Comparison of ENCODE assay signal across 13 cellular contexts in the genomic region with DNA sequence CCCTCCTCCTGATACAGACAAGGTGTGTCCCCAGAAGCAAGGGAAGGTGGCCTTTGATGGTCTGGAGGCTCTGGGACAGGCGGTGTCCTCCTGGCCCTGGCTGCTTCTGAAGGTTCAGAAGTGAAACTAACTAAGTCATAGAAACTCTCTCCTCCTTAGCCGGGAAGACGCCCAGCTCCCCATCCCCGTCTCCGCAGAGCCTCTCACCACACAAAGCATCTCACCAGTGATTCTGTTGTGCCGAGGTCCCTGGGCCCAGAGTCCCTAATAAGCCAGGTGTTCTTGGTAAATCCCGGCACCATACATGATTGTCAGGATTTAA. TPM values are rescaled to one million over a fixed set of nuclear protein-coding genes. Genes with fewer than 3 reads are reported as not detected.
DNase-seq lines count a peak whose midpoint lies in the region; ATAC-seq and TF ChIP-seq lines count a peak whose summit lies in the region.
"Had no signal": no experiment of that assay in that cellular context is flagged by ENCODE, and none has a peak within 500 bp of the region (broad histone marks: within the 10 kb centered on the region; RNA-seq: fewer than 3 reads in every experiment).

No MANE protein-coding gene starts in this region.

- H2AFZ ChIP-seq in GM23338, result 0 out of 2 replicates have a peak overlapping the region, but pooled peaks have one; percentile 47

- H3K9ac ChIP-seq in BLaER1 treated with 17β-estradiol and CSF1 and Interleukin-3, amounts not matched to agents 10 nM and 100 nM, result peak overlapping the region; percentile 33 to 72 (median 66); a peak in 18 of 22 replicates
- H3K9ac ChIP-seq in mucosa of rectum (ENCODE audit: low read depth in 1 of 2, low read length in 2 of 2), result peak overlapping the region in 1 of 2 donors; percentile 25

- H3K36me3 Mint-ChIP-seq in GM23338 (ENCODE audit: low read depth), result no peaks in the 10 kb centered on the region
- no peaks in the 10 kb centered on the region for H3K36me3 Mint-ChIP-seq in activated CD8-positive, alpha-beta T cell treated with anti-CD3 and anti-CD28 coated beads, Interleukin-2, amount 10 ng/mL, durations not matched to agents 7 days and 5 days (ENCODE audit: low read depth)

- DNase-seq in GM23338 (ENCODE audit: low spot score) (no peak), AG20443 (ENCODE audit: low spot score) (no peak), NCI-H146 treated with DMSO at 0.1 percent for 48 hours (lab: John Stamatoyannopoulos, UW; ENCODE audit: unreplicated experiment) (no peak)
- no peak for DNase-seq in activated CD8-positive, alpha-beta T cell treated with anti-CD3 and anti-CD28 coated beads, Interleukin-2, amount 10 ng/mL, durations not matched to agents 7 days and 5 days
- no peak for DNase-seq in stimulated activated CD4-positive, alpha-beta T cell treated with anti-CD3 and anti-CD28 coated beads, Interleukin-12 subunit alpha, Interleukin-12 subunit beta, amount 100 ng/mL, for 4 hours
- DNase-seq: H9, NCI-H2029 treated with DMSO at 0.1 percent for 48 hours had no signal

- no peaks in the 10 kb centered on the region for H3K27me3 ChIP-seq in BLaER1 treated with 17β-estradiol and CSF1 and Interleukin-3, amounts not matched to agents 10 nM and 100 nM
- H3K27me3 ChIP-seq in GM23338 (ENCODE audit: insufficient read depth), result no peaks in the 10 kb centered on the region
- no peaks in the 10 kb centered on the region for H3K27me3 ChIP-seq in mucosa of rectum (ENCODE audit: control insufficient read depth in 2 of 2, insufficient read depth in 2 of 2, low read length in 2 of 2)
- H3K27me3 ChIP-seq: cardiac muscle cell had no signal

- H3K4me3 ChIP-seq in BLaER1 treated with 17β-estradiol and CSF1 and Interleukin-3, amounts not matched to agents 10 nM and 100 nM, result peak overlapping the region in 8 of 10 experiments; percentile 15 to 55 (median 42); a peak in 14 of 20 replicates
- H3K4me3 ChIP-seq in GM23338 (no peak overlapping the region), mucosa of rectum (ENCODE audit: low read length in 2 of 2) (peak overlapping the region; percentile 42 to 50)
- H3K4me3 ChIP-seq: cardiac muscle cell, smooth muscle cell had no signal

- H3K27ac ChIP-seq in BLaER1 treated with 17β-estradiol and CSF1 and Interleukin-3, amounts not matched to agents 10 nM and 100 nM, result peak overlapping the region in 10 of 11 experiments; percentile 58 to 83 (median 78); a peak in 21 of 22 replicates
- H3K27ac ChIP-seq in GM23338 (ENCODE audit: low read depth), result no peak overlapping the region
- peak overlapping the region; percentile 76 to 88 for H3K27ac ChIP-seq in mucosa of rectum (ENCODE audit: low read depth in 2 of 2, low read length in 2 of 2)
- H3K27ac ChIP-seq: cardiac muscle cell had no signal

- H3K4me1 ChIP-seq in BLaER1 treated with 17β-estradiol and CSF1 and Interleukin-3, amounts not matched to agents 10 nM and 100 nM, result peaks cover 35 to 46% (median 40%) of the 10 kb centered on the region in 10 experiments
- peaks cover 10% of the 10 kb centered on the region for H3K4me1 ChIP-seq in GM23338 (ENCODE audit: insufficient read depth)
- peaks cover 34 to 43% of the 10 kb centered on the region in 2 donors for H3K4me1 ChIP-seq in mucosa of rectum (ENCODE audit: control insufficient read depth in 2 of 2, insufficient read depth in 2 of 2, low read length in 2 of 2)

- no peaks in the 10 kb centered on the region for H3F3A ChIP-seq in GM23338 (replicated peaks; ENCODE audit: low read depth)

- peaks cover 18% of the 10 kb centered on the region for H3K4me1 Mint-ChIP-seq in GM23338
- H3K4me1 Mint-ChIP-seq in activated CD8-positive, alpha-beta T cell treated with anti-CD3 and anti-CD28 coated beads, Interleukin-2, amount 10 ng/mL, durations not matched to agents 7 days and 5 days (ENCODE audit: low read depth), result peaks cover 87% of the 10 kb centered on the region

- TF ChIP-seq CTCF in GM23338 (conservative IDR thresholded peaks at IDR 0.05; ENCODE audit: low read depth in 2 of 2), result no peak

- H3K9me3 ChIP-seq in BLaER1 treated with 17β-estradiol and CSF1 and Interleukin-3, amounts not matched to agents 10 nM and 100 nM (replicated peaks in 1 of 11), result no peaks in the 10 kb centered on the region
- H3K9me3 ChIP-seq in mucosa of rectum (ENCODE audit: control insufficient read depth in 2 of 2, low read length in 2 of 2), result no peaks in the 10 kb centered on the region

- H3K4me3 Mint-ChIP-seq in GM23338, result no peak overlapping the region
- peak overlapping the region; percentile 80 for H3K4me3 Mint-ChIP-seq in activated CD8-positive, alpha-beta T cell treated with anti-CD3 and anti-CD28 coated beads, Interleukin-2, amount 10 ng/mL, durations not matched to agents 7 days and 5 days
- H3K4me3 Mint-ChIP-seq: H9, nephron had no signal

- H3K79me2 ChIP-seq in GM23338 (replicated peaks; ENCODE audit: insufficient read depth), result no peaks in the 10 kb centered on the region

- CTCF ChIA-PET in activated CD8-positive, alpha-beta T cell treated with anti-CD3 and anti-CD28 coated beads, Interleukin-2, amount 10 ng/mL, durations not matched to agents 7 days and 5 days (lab: Charles Lee), result interaction anchor here (0.6 to 5.1 kb wide), 15 partner anchors 9 to 274 kb away, joined by 3 to 35 read pairs (median 6); partner anchors contain the start of gene DDX21

- H3K9me3 Mint-ChIP-seq in GM23338, result no peaks in the 10 kb centered on the region
- no peaks in the 10 kb centered on the region for H3K9me3 Mint-ChIP-seq in activated CD8-positive, alpha-beta T cell treated with anti-CD3 and anti-CD28 coated beads, Interleukin-2, amount 10 ng/mL, durations not matched to agents 7 days and 5 days (ENCODE audit: insufficient read depth)
- H3K9me3 Mint-ChIP-seq: H9, nephron had no signal

- H4K20me1 ChIP-seq in BLaER1 treated with 17β-estradiol and CSF1 and Interleukin-3, amounts not matched to agents 10 nM and 100 nM, result no peaks in the 10 kb centered on the region
- H4K20me1 ChIP-seq in GM23338 (replicated peaks; ENCODE audit: insufficient read depth), result no peaks in the 10 kb centered on the region

- peaks cover 6% of the 10 kb centered on the region for H3K27me3 Mint-ChIP-seq in GM23338 (ENCODE audit: insufficient read depth, low read depth, poor library complexity)
- no peaks in the 10 kb centered on the region for H3K27me3 Mint-ChIP-seq in activated CD8-positive, alpha-beta T cell treated with anti-CD3 and anti-CD28 coated beads, Interleukin-2, amount 10 ng/mL, durations not matched to agents 7 days and 5 days (ENCODE audit: low read depth)

- peak overlapping the region; percentile 91 to 99 (median 95) for H3K4me2 ChIP-seq in BLaER1 treated with 17β-estradiol and CSF1 and Interleukin-3, amounts not matched to agents 10 nM and 100 nM
- H3K4me2 ChIP-seq in GM23338, result no peak overlapping the region
- H3K4me2 ChIP-seq: smooth muscle cell had no signal

- POLR2A ChIA-PET in activated CD8-positive, alpha-beta T cell treated with anti-CD3 and anti-CD28 coated beads, Interleukin-2, amount 10 ng/mL, durations not matched to agents 7 days and 5 days (lab: Charles Lee), result interaction anchor here (0.7 to 1.8 kb wide), 7 partner anchors 23 to 274 kb away, joined by 3 to 6 read pairs (median 3); partner anchors contain the start of gene DDX21

- H3K36me3 ChIP-seq in BLaER1 treated with 17β-estradiol and CSF1 and Interleukin-3, amounts not matched to agents 10 nM and 100 nM, result no peaks in the 10 kb centered on the region
- H3K36me3 ChIP-seq in GM23338 (ENCODE audit: insufficient read depth) (no peaks in the 10 kb centered on the region; the same call in 1 of the 2 replicates), mucosa of rectum (ENCODE audit: control insufficient read depth in 2 of 2, insufficient read depth in 2 of 2, low read length in 2 of 2) (no peaks in the 10 kb centered on the region)
- H3K36me3 ChIP-seq: cardiac muscle cell had no signal

- H3K27ac Mint-ChIP-seq in GM23338, result no peak overlapping the region; the same call in 1 of the 2 replicates
- peak overlapping the region; percentile 98 for H3K27ac Mint-ChIP-seq in activated CD8-positive, alpha-beta T cell treated with anti-CD3 and anti-CD28 coated beads, Interleukin-2, amount 10 ng/mL, durations not matched to agents 7 days and 5 days
- H3K27ac Mint-ChIP-seq: nephron had no signal

- H3K9me2 ChIP-seq in GM23338 (ENCODE audit: insufficient read depth), result no peaks in the 10 kb centered on the region

- ATAC-seq in GM23338 (no peak), GM18868 (IDR thresholded peaks at IDR 0.05; ENCODE audit: unreplicated experiment) (no peak)
- no peak for ATAC-seq in activated CD8-positive, alpha-beta T cell treated with anti-CD3 and anti-CD28 coated beads, Interleukin-2, amount 10 ng/mL, durations not matched to agents 7 days and 5 days

RNA-seq across cellular contexts. Expression of gene HKDC1, which starts 9.4 kb away (rescaled TPM):
- total RNA-seq in GM23338 (2014; rRNA removed; shearing (Covaris generic)), result 0.03 TPM in 1 of 2 replicates, not detected in the other
- not detected in 2 replicates for polyA plus RNA-seq in GM23338 (2016; fragmentation: Nextera tagmentation; extraction: Ambion mirVana)
- 1 to 10 TPM; 1.4 to 1.8 TPM for total RNA-seq in activated CD8-positive, alpha-beta T cell treated with anti-CD3 and anti-CD28 coated beads, Interleukin-2, amount 10 ng/mL, durations not matched to agents 7 days and 5 days
- total RNA-seq: cardiac muscle cell, H9 had no signal
- polyA plus RNA-seq: cardiac muscle cell had no signal

RNA-seq across cellular contexts. Expression of gene HK1, which starts 48.8 kb away (rescaled TPM):
- 197 and 229 TPM in 2 replicates for total RNA-seq in GM23338 (2014; rRNA removed; shearing (Covaris generic))
- polyA plus RNA-seq in GM23338 (2016; fragmentation: Nextera tagmentation; extraction: Ambion mirVana), result 70.0 and 76.6 TPM in 2 replicates
- 100 to 1,000 TPM; 153 to 154 TPM for total RNA-seq in activated CD8-positive, alpha-beta T cell treated with anti-CD3 and anti-CD28 coated beads, Interleukin-2, amount 10 ng/mL, durations not matched to agents 7 days and 5 days

RNA-seq across cellular contexts. Expression of gene SUPV3L1, which starts 49.5 kb away (rescaled TPM):
- total RNA-seq in GM23338 (2014; rRNA removed; shearing (Covaris generic)), result 31.2 and 45.2 TPM in 2 replicates
- polyA plus RNA-seq in GM23338 (2016; fragmentation: Nextera tagmentation; extraction: Ambion mirVana), result 28.7 and 29.9 TPM in 2 replicates
- 10 to 100 TPM; 35.5 to 36.8 TPM for total RNA-seq in activated CD8-positive, alpha-beta T cell treated with anti-CD3 and anti-CD28 coated beads, Interleukin-2, amount 10 ng/mL, durations not matched to agents 7 days and 5 days
